ENCODE assay signal across 3 cellular contexts in the genomic region with DNA sequence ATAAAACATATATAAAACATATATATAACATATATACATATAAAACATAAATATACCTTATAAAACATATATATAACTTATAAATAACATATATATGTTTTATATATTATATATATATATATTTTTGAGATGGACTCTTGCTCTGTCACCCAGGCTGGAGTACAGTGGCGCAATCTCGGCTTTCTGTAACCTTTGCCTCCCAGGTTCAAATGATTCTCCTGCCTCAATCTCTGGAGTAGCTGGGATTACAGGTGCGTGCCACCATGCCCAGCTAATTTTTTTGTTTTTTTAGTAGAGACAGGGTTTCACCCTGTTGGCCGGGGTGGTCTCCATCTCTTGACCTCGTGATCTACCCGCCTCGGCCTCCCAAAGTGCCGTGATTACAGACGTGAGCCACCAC. TPM values are rescaled to one million over a fixed set of nuclear protein-coding genes. Genes with fewer than 3 reads are reported as not detected.
"Had no signal": no experiment of that assay in that cellular context is flagged by ENCODE, and none has a peak within 500 bp of the region (broad histone marks: within the 10 kb centered on the region; RNA-seq: fewer than 3 reads in every experiment).

No MANE protein-coding gene starts in this region.

RNA-seq across cellular contexts. Expression of gene AGXT2, which starts 54.0 kb away (rescaled TPM):
- total RNA-seq: LHCN-M2, MCF 10A, NCI-H460 had no signal
